7 cellular contexts compared by ENCODE assay signal in the genomic region with DNA sequence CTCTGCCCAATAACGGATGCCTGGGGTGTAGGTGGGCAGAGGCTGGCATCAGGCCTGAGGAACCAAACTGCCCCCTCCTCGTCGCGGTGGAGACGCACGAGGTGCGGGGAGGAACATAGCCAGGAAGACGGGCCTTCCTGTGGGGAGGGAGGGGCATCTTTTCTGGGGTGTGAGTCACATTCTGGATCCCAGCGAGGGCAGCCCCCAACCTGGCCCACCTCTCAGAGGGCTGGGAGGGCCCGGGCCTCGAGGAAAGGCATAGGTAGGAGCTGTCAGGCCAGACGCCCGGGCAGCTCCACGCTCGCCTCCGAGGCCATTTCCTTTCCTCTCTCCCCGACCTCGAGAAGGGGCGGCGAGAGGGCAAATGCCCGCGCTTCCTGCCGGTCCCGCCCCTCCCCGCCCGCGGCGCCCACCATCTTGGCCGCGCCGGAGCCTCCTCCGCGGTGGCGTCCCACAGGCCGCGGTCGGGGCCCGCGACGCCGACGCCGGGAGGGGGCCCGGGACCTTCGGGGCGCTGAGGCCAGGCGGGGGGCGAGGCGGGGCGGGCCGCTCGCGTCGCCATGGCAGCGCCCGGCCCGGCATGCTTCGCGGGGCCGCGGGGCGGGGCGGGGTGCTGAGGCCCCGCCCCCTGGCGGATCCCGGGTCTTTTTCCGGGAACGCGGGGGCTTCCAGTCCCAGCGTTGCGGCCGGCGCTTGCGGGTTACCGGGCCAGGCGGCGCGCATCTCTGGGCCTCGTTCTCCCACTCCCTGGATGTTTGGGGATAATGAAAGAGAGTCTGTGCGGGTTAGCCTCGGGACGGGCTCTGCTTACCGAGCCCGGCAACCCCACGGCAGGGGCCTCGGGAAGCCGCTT. TPM values are rescaled to one million over a fixed set of nuclear protein-coding genes. Genes with fewer than 3 reads are reported as not detected.
A peak's percentile ranks its signal among the peaks of the same experiment; 100 is the strongest.
DNase-seq lines count a peak whose midpoint lies in the region; ATAC-seq and TF ChIP-seq lines count a peak whose summit lies in the region.

No MANE protein-coding gene starts in this region.

- H3K4me3 Mint-ChIP-seq in activated CD4-positive, alpha-beta memory T cell treated with anti-CD3 and anti-CD28 coated beads for 36 hours = peak overlapping the region; percentile 79

- peaks cover 20 to 44% of the 10 kb centered on the region in 2 donors for H3K4me1 ChIP-seq in lung (ENCODE audit: control insufficient read depth in 2 of 2, insufficient read depth in 2 of 2, low read length in 2 of 2)

- 1% methylated on average over 74 to 87 of the region's 87 CpGs for WGBS in lung, 2 donors

- H3K27me3 ChIP-seq in lung (ENCODE audit: control insufficient read depth, insufficient read depth) = no peaks in the 10 kb centered on the region

- H3K4me1 Mint-ChIP-seq in activated CD4-positive, alpha-beta memory T cell treated with anti-CD3 and anti-CD28 coated beads for 36 hours (ENCODE audit: low read depth) = peaks cover 52% of the 10 kb centered on the region

- POLR2A ChIA-PET in activated CD4-positive, alpha-beta memory T cell treated with anti-CD3 and anti-CD28 coated beads for 36 hours (lab: Charles Lee) = interaction anchor here (0.6 to 1.3 kb wide), 5 partner anchors 12 to 155 kb away, joined by 3 to 6 read pairs (median 3); no protein-coding TSS in a partner anchor

- H3K36me3 Mint-ChIP-seq in activated CD4-positive, alpha-beta memory T cell treated with anti-CD3 and anti-CD28 coated beads for 36 hours = no peaks in the 10 kb centered on the region

- peak overlapping the region; percentile 89 for H3K27ac Mint-ChIP-seq in activated CD4-positive, alpha-beta memory T cell treated with anti-CD3 and anti-CD28 coated beads for 36 hours

- peak; percentile 55 for ATAC-seq in GM18505 (IDR thresholded peaks at IDR 0.05; ENCODE audit: unreplicated experiment)
- ATAC-seq in HG02852 (IDR thresholded peaks at IDR 0.05; ENCODE audit: unreplicated experiment) = peak; percentile 58
- peak; percentile 77 for ATAC-seq in lung (ENCODE audit: insufficient read depth, low FRiP score)

- no peaks in the 10 kb centered on the region for H3K27me3 Mint-ChIP-seq in activated CD4-positive, alpha-beta memory T cell treated with anti-CD3 and anti-CD28 coated beads for 36 hours

- intact Hi-C loops in activated CD4-positive, alpha-beta memory T cell treated with anti-CD3 and anti-CD28 coated beads for 36 hours (cut with micrococcal nuclease) = no loop called here

- no peak for TF ChIP-seq CTCF in lung (IDR thresholded peaks at IDR 0.05; ENCODE audit: control extremely low read depth, extremely low read depth)

- peak; percentile 63 for TF ChIP-seq POLR2A in GM18505 (IDR thresholded peaks at IDR 0.05; ENCODE audit: borderline replicate concordance, extremely low read depth, insufficient read depth, insufficient read length)

- CTCF ChIA-PET in activated CD4-positive, alpha-beta memory T cell treated with anti-CD3 and anti-CD28 coated beads for 36 hours (lab: Charles Lee) = interaction anchor here (0.9 to 1.9 kb wide), 3 partner anchors 12 to 225 kb away, joined by 3 to 6 read pairs (median 3); no protein-coding TSS in a partner anchor

- DNase-seq in NCI-H510A (lab: John Stamatoyannopoulos, UW) (peak; percentile 76), ecto neural progenitor cell (ENCODE audit: low spot score) (peak; percentile 89), lung (ENCODE audit: low spot score) (peak; percentile 54)
- peak; percentile 79 for DNase-seq in activated CD4-positive, alpha-beta memory T cell treated with anti-CD3 and anti-CD28 coated beads for 36 hours
- peak in 2 of 3 experiments; percentile 45 to 53 for DNase-seq in stimulated activated CD4-positive, alpha-beta T cell treated with anti-CD3 and anti-CD28 coated beads, TNF-alpha, amount 100 ng/mL, for 24 hours (ENCODE audit: low read depth in 3 of 3)

- peak overlapping the region; percentile 64 for H3K4me3 ChIP-seq in lung

- H3K36me3 ChIP-seq in lung (ENCODE audit: control insufficient read depth in 2 of 2, insufficient read depth in 2 of 2, low read length in 2 of 2) = no peaks in the 10 kb centered on the region

- peaks cover 0 to 2% of the 10 kb centered on the region in 2 donors for H3K9me3 ChIP-seq in lung (ENCODE audit: control insufficient read depth in 2 of 2, insufficient read depth in 1 of 2, low read length in 1 of 2)

- H3K27ac ChIP-seq in lung (ENCODE audit: low read depth in 1 of 2, low read length in 1 of 2) = peak overlapping the region; percentile 98 to 99

- H3K9me3 Mint-ChIP-seq in activated CD4-positive, alpha-beta memory T cell treated with anti-CD3 and anti-CD28 coated beads for 36 hours = no peaks in the 10 kb centered on the region

RNA-seq across cellular contexts. Expression of a gene that starts 13.2 kb away (rescaled TPM):
- 10 to 100 TPM; 10.5 to 11.0 TPM for total RNA-seq in activated CD4-positive, alpha-beta memory T cell treated with anti-CD3 and anti-CD28 coated beads for 36 hours
- 10 to 100 TPM; 41.6 to 44.4 TPM for total RNA-seq in lung
- polyA plus RNA-seq in lung = 10 to 100 TPM; 14.5 to 15.1 TPM

Comparison
In these comparisons a context has a peak if more than half of its experiments do, and no peak if none do; other contexts are left out.
1. Peak in every context shown above with its lines: DNase-seq, ATAC-seq, H3K4me3 ChIP-seq and H3K27ac ChIP-seq.